Comparison of ENCODE assay signal across 1 cellular context in the genomic region with DNA sequence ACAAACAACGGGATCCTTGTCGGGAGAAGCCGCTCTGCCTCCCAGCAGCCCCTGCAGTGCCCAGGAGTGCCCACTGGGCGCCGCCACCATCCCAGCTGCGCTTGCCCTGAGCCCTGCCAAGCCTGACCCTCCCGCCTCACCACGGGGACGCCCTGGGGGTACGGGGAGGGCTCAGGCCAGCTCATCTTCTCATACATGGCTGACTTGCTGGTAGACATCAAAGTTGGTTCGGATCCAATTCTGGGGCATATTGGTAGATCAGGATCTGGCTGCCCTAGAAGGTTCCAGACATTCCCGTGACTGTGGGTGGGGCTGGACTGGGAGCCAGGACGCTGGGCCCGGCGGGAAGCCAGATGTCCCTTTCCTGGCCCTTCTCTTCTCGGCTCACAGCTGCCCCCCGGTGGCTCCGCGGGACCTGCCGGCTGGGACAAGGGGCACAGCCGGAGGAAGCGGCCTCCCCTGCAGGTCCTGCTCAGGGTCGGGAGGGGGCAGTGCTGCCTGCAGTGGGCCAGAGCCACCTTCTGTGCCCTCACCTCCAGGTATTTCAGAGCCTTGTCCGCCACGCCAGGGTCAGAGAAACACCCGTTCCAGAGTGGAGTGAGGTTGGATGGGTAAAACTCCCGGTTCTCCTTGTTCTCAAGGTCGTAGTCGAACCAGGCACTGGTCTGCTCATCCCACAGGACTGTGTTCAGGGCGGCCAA.
TF ChIP-seq lines count a peak whose summit lies in the region.

No MANE protein-coding gene starts in this region.

TF ChIP-seq in HepG2, 621 proteins besides CTCF, POLR2A, EP300 and RAD21 (continued from another document and continues in another):
- TF ChIP-seq, protein P1, sequence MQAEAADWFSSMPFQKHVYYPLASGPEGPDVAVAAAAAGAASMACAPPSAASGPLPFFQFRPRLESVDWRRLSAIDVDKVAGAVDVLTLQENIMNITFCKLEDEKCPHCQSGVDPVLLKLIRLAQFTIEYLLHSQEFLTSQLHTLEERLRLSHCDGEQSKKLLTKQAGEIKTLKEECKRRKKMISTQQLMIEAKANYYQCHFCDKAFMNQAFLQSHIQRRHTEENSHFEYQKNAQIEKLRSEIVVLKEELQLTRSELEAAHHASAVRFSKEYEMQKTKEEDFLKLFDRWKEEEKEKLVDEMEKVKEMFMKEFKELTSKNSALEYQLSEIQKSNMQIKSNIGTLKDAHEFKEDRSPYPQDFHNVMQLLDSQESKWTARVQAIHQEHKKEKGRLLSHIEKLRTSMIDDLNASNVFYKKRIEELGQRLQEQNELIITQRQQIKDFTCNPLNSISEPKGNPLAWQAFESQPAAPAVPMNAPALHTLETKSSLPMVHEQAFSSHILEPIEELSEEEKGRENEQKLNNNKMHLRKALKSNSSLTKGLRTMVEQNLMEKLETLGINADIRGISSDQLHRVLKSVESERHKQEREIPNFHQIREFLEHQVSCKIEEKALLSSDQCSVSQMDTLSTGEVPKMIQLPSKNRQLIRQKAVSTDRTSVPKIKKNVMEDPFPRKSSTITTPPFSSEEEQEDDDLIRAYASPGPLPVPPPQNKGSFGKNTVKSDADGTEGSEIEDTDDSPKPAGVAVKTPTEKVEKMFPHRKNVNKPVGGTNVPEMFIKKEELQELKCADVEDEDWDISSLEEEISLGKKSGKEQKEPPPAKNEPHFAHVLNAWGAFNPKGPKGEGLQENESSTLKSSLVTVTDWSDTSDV (CRISPR knock-in tag; IDR thresholded peaks at IDR 0.05), result no peak
- no peak for TF ChIP-seq CAMTA2 (CRISPR knock-in tag; IDR thresholded peaks at IDR 0.05; ENCODE audit: borderline replicate concordance)
- TF ChIP-seq TBX2 (CRISPR knock-in tag; IDR thresholded peaks at IDR 0.05; ENCODE audit: borderline replicate concordance), result peak; percentile 72
- peak; percentile 96; the same call in 1 of the 2 replicates for TF ChIP-seq KLF12 (CRISPR knock-in tag; IDR thresholded peaks at IDR 0.05; ENCODE audit: borderline replicate concordance)
- no peak for TF ChIP-seq ZNF382 (CRISPR knock-in tag; IDR thresholded peaks at IDR 0.05; ENCODE audit: borderline replicate concordance)
- no peak; the same call in 1 of the 2 replicates for TF ChIP-seq ZNF296 (CRISPR knock-in tag; conservative IDR thresholded peaks at IDR 0.05)
- no peak; the same call in 1 of the 2 replicates for TF ChIP-seq CBX5 (CRISPR knock-in tag; IDR thresholded peaks at IDR 0.05; ENCODE audit: borderline replicate concordance)
- no peak for TF ChIP-seq ATF5 (CRISPR knock-in tag; IDR thresholded peaks at IDR 0.05; ENCODE audit: low read depth)
- TF ChIP-seq ONECUT2 (CRISPR knock-in tag; IDR thresholded peaks at IDR 0.05), result no peak
- no peak for TF ChIP-seq ZNF225 (CRISPR knock-in tag; IDR thresholded peaks at IDR 0.05)
- no peak for TF ChIP-seq NFRKB (IDR thresholded peaks at IDR 0.05)
- TF ChIP-seq YEATS2 (CRISPR knock-in tag; IDR thresholded peaks at IDR 0.05; ENCODE audit: borderline replicate concordance), result peak; percentile 53; the same call in 1 of the 2 replicates
- peak; percentile 77; the same call in 1 of the 2 replicates for TF ChIP-seq ZNF510 (CRISPR knock-in tag; IDR thresholded peaks at IDR 0.05; ENCODE audit: low read depth)
- TF ChIP-seq CHD4 (IDR thresholded peaks at IDR 0.05; ENCODE audit: borderline replicate concordance, low read length), result no peak; the same call in 1 of the 2 replicates
- TF ChIP-seq HDAC1 (CRISPR knock-in tag; IDR thresholded peaks at IDR 0.05), result peak; percentile 30
- no peak for TF ChIP-seq THYN1 (CRISPR knock-in tag; IDR thresholded peaks at IDR 0.05; ENCODE audit: borderline replicate concordance, low read depth)
- TF ChIP-seq NCOA1 (CRISPR knock-in tag; IDR thresholded peaks at IDR 0.05), result peak; percentile 69; the same call in 1 of the 2 replicates
- no peak for TF ChIP-seq IKZF1 (IDR thresholded peaks at IDR 0.05)
- TF ChIP-seq ZBTB8A (CRISPR knock-in tag; IDR thresholded peaks at IDR 0.05; ENCODE audit: borderline replicate concordance, low read depth), result no peak
- TF ChIP-seq MAFK (conservative IDR thresholded peaks at IDR 0.05 in 1 of 2, IDR thresholded peaks at IDR 0.05 in 1 of 2; ENCODE audit: low read length in 2 of 2), result no peak
- no peak for TF ChIP-seq ZNF674 (CRISPR knock-in tag; IDR thresholded peaks at IDR 0.05; ENCODE audit: low read depth)
- no peak for TF ChIP-seq NFKBIZ (CRISPR knock-in tag; IDR thresholded peaks at IDR 0.05)
- TF ChIP-seq ZNF616 (CRISPR knock-in tag; IDR thresholded peaks at IDR 0.05; ENCODE audit: low read depth), result peak; percentile 59; the same call in 1 of the 2 replicates
- TF ChIP-seq RXRA (CRISPR knock-in tag; IDR thresholded peaks at IDR 0.05), result peak; percentile 68
- TF ChIP-seq ETV6 (CRISPR knock-in tag; conservative IDR thresholded peaks at IDR 0.05), result no peak
- TF ChIP-seq ZNF432 (CRISPR knock-in tag; IDR thresholded peaks at IDR 0.05; ENCODE audit: borderline replicate concordance), result no peak
- no peak for TF ChIP-seq ZNF124 (CRISPR knock-in tag; IDR thresholded peaks at IDR 0.05)
- no peak for TF ChIP-seq SMARCC2 (IDR thresholded peaks at IDR 0.05)
- TF ChIP-seq ZNF768 (CRISPR knock-in tag; IDR thresholded peaks at IDR 0.05), result peak; percentile 61; the same call in 1 of the 2 replicates
- TF ChIP-seq CREB1 (IDR thresholded peaks at IDR 0.05), result no peak
- no peak for TF ChIP-seq CREB1 (CRISPR knock-in tag; IDR thresholded peaks at IDR 0.05)
- TF ChIP-seq ZNF337 (CRISPR knock-in tag; IDR thresholded peaks at IDR 0.05; ENCODE audit: borderline replicate concordance, low read depth), result no peak
- TF ChIP-seq GFI1 (CRISPR knock-in tag; IDR thresholded peaks at IDR 0.05; ENCODE audit: borderline replicate concordance), result peak; percentile 86
- peak; percentile 77 for TF ChIP-seq MED1 (CRISPR knock-in tag; IDR thresholded peaks at IDR 0.05)
- TF ChIP-seq RBM22 (optimal IDR thresholded peaks at IDR 0.05; ENCODE audit: low read length), result no peak
- no peak for TF ChIP-seq SP2 (CRISPR knock-in tag; IDR thresholded peaks at IDR 0.05)
- TF ChIP-seq ZNF589 (CRISPR knock-in tag; conservative IDR thresholded peaks at IDR 0.05), result no peak
- TF ChIP-seq THAP11 (CRISPR knock-in tag; IDR thresholded peaks at IDR 0.05), result peak; percentile 42
- peak; percentile 86 for TF ChIP-seq ZMYM4 (CRISPR knock-in tag; IDR thresholded peaks at IDR 0.05)
- peak; percentile 77; the same call in 1 of the 2 replicates for TF ChIP-seq ZNF747 (CRISPR knock-in tag; IDR thresholded peaks at IDR 0.05; ENCODE audit: borderline replicate concordance)
- TF ChIP-seq ZNF367 (CRISPR knock-in tag; IDR thresholded peaks at IDR 0.05; ENCODE audit: borderline replicate concordance), result no peak
- 0 out of 2 replicates have a peak, but pooled peaks have one; percentile 43 for TF ChIP-seq ARID2 (CRISPR knock-in tag; IDR thresholded peaks at IDR 0.05; ENCODE audit: borderline replicate concordance)
- TF ChIP-seq, protein P2, sequence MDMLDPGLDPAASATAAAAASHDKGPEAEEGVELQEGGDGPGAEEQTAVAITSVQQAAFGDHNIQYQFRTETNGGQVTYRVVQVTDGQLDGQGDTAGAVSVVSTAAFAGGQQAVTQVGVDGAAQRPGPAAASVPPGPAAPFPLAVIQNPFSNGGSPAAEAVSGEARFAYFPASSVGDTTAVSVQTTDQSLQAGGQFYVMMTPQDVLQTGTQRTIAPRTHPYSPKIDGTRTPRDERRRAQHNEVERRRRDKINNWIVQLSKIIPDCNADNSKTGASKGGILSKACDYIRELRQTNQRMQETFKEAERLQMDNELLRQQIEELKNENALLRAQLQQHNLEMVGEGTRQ (IDR thresholded peaks at IDR 0.05; ENCODE audit: low read depth, low read length), result no peak
- TF ChIP-seq, protein P2 (CRISPR knock-in tag; IDR thresholded peaks at IDR 0.05; ENCODE audit: borderline replicate concordance), result no peak; the same call in 1 of the 2 replicates
- no peak for TF ChIP-seq ZNF660 (CRISPR knock-in tag; IDR thresholded peaks at IDR 0.05; ENCODE audit: borderline replicate concordance, low read depth)
- TF ChIP-seq ZNF788 (CRISPR knock-in tag; IDR thresholded peaks at IDR 0.05; ENCODE audit: borderline replicate concordance), result peak; percentile 70; the same call in 1 of the 2 replicates
- no peak for TF ChIP-seq TIGD3 (CRISPR knock-in tag; IDR thresholded peaks at IDR 0.05; ENCODE audit: borderline replicate concordance)
- TF ChIP-seq ZNF292 (CRISPR knock-in tag; IDR thresholded peaks at IDR 0.05; ENCODE audit: borderline replicate concordance, low read depth), result 0 out of 2 replicates have a peak, but pooled peaks have one; percentile 38
- no peak for TF ChIP-seq ZNF549 (CRISPR knock-in tag; IDR thresholded peaks at IDR 0.05)
- peak; percentile 93 for TF ChIP-seq STAG1 (CRISPR knock-in tag; IDR thresholded peaks at IDR 0.05)
- TF ChIP-seq ZNF691 (CRISPR knock-in tag; IDR thresholded peaks at IDR 0.05; ENCODE audit: borderline replicate concordance, low read depth), result no peak; the same call in 1 of the 2 replicates
- TF ChIP-seq ZNF816 (CRISPR knock-in tag; IDR thresholded peaks at IDR 0.05; ENCODE audit: borderline replicate concordance), result no peak
- no peak for TF ChIP-seq EED (CRISPR knock-in tag; IDR thresholded peaks at IDR 0.05)
- TF ChIP-seq SP1 (IDR thresholded peaks at IDR 0.05), result no peak
- TF ChIP-seq SP1 (CRISPR knock-in tag; IDR thresholded peaks at IDR 0.05), result peak; percentile 1; the same call in 1 of the 2 replicates
- TF ChIP-seq KLF6 (CRISPR knock-in tag; IDR thresholded peaks at IDR 0.05), result no peak
- TF ChIP-seq HNF1B (CRISPR knock-in tag; IDR thresholded peaks at IDR 0.05), result peak; percentile 94
- TF ChIP-seq BCL3 (CRISPR knock-in tag; IDR thresholded peaks at IDR 0.05), result no peak
- TF ChIP-seq ZXDC (CRISPR knock-in tag; IDR thresholded peaks at IDR 0.05), result peak; percentile 99
- no peak for TF ChIP-seq SMARCE1 (IDR thresholded peaks at IDR 0.05; ENCODE audit: borderline replicate concordance)
